8 cellular contexts compared by ENCODE assay signal in the genomic region with DNA sequence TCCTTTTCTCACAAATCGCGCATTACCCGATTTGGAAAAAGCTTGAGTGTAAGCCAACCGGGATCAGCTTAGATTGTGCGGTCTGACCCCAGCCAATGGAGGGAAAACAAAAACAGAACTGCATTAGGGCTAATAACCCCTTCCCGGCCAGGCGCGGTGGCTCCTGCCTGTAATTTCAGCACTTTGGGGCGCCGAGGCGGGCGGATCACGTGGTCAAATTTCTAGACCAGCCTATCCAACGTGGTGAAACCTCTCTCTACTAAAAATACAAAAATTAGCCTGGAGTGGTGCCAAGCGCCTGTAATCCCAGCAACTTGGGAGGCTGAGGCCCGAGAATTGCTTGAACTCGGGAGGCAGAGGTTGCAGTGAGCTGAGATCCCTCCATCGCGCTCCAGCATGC. TPM values are rescaled to one million over a fixed set of nuclear protein-coding genes. Genes with fewer than 3 reads are reported as not detected.
DNase-seq lines count a peak whose midpoint lies in the region; ATAC-seq and TF ChIP-seq lines count a peak whose summit lies in the region.

No MANE protein-coding gene starts in this region.

- no peak for TF ChIP-seq CTCF in progenitor cell of endocrine pancreas (IDR thresholded peaks at IDR 0.05; ENCODE audit: unreplicated experiment)
- no peak for TF ChIP-seq CTCF in PC-3 (conservative IDR thresholded peaks at IDR 0.05; ENCODE audit: low read depth, low read length)

- H3K9me3 ChIP-seq in PC-3 (ENCODE audit: low read length), result peaks cover 17% of the 10 kb centered on the region; the same call in 1 of the 2 replicates

- no TSS peak for BruUV-seq in PC-3 (replicated peaks; lab: Mats Ljungman, UMichigan)

- POLR2A ChIA-PET in activated CD4-positive, alpha-beta T cell treated with anti-CD3 and anti-CD28 coated beads for 36 hours (lab: Charles Lee), result interaction anchor here (0.6 to 1.4 kb wide), 3 partner anchors 27 to 226 kb away, joined by 3 to 11 read pairs (median 4); a partner anchor contains a TSS
- POLR2A ChIA-PET in PC-3 (lab: Charles Lee; ENCODE audit: unreplicated experiment), result no interaction called here

- intact Hi-C loops in activated CD4-positive, alpha-beta T cell treated with anti-CD3 and anti-CD28 coated beads for 36 hours (cut with DNase I, micrococcal nuclease), result loop anchor here (2.0 to 5.0 kb wide), 3 partner anchors 41 to 1759 kb away; a partner anchor contains a TSS
- intact Hi-C loops in head of caudate nucleus (cut with DNase I), result no loop called here
- intact Hi-C loops in PC-3 (cut with micrococcal nuclease), result no loop called here

- peak; percentile 65 for DNase-seq in activated CD4-positive, alpha-beta T cell treated with anti-CD3 and anti-CD28 coated beads for 36 hours
- DNase-seq in activated CD4-positive, alpha-beta T cell treated with anti-CD3 and anti-CD28 coated beads, Interleukin-2, amount 50 U/mL, for 4 hours, result no peak
- DNase-seq in activated CD8-positive, alpha-beta memory T cell treated with anti-CD3 and anti-CD28 coated beads, Interleukin-2, amount 50 U/mL, for 48 hours, result peak; percentile 53
- DNase-seq in head of caudate nucleus (peak in 27 of 42 donors; percentile 2 to 55 (median 18)), progenitor cell of endocrine pancreas (ENCODE audit: low spot score, unreplicated experiment) (no peak), PC-3 (no peak), UCSD-AML1 (lab: John Stamatoyannopoulos, UW; ENCODE audit: unreplicated experiment) (no peak), kidney glomerular epithelial cell (lab: John Stamatoyannopoulos, UW) (no peak)

- no peaks in the 10 kb centered on the region for H3K4me1 ChIP-seq in PC-3 (ENCODE audit: insufficient read depth, low read length)

- no peaks in the 10 kb centered on the region for H3K9me2 ChIP-seq in PC-3 (replicated peaks; ENCODE audit: low read length)

- no peaks in the 10 kb centered on the region for H3K79me2 ChIP-seq in PC-3 (ENCODE audit: low read length)

- no peaks in the 10 kb centered on the region for H3K27me3 Mint-ChIP-seq in activated CD4-positive, alpha-beta T cell treated with anti-CD3 and anti-CD28 coated beads for 36 hours
- no peaks in the 10 kb centered on the region for H3K27me3 Mint-ChIP-seq in progenitor cell of endocrine pancreas

- H3K36me3 Mint-ChIP-seq in activated CD4-positive, alpha-beta T cell treated with anti-CD3 and anti-CD28 coated beads for 36 hours (ENCODE audit: low read depth), result peaks cover 40% of the 10 kb centered on the region
- no peaks in the 10 kb centered on the region for H3K36me3 Mint-ChIP-seq in progenitor cell of endocrine pancreas (ENCODE audit: insufficient read depth)

- peak overlapping the region; percentile 73 for H3K27ac Mint-ChIP-seq in activated CD4-positive, alpha-beta T cell treated with anti-CD3 and anti-CD28 coated beads for 36 hours
- H3K27ac Mint-ChIP-seq in progenitor cell of endocrine pancreas, result peak overlapping the region; percentile 98

- peak overlapping the region; percentile 97 for H3K4me3 Mint-ChIP-seq in activated CD4-positive, alpha-beta T cell treated with anti-CD3 and anti-CD28 coated beads for 36 hours
- H3K4me3 Mint-ChIP-seq in progenitor cell of endocrine pancreas (ENCODE audit: low read depth), result peak overlapping the region; percentile 95

- CTCF ChIA-PET in activated CD4-positive, alpha-beta T cell treated with anti-CD3 and anti-CD28 coated beads for 36 hours (lab: Charles Lee), result interaction anchor here (1.0 to 1.8 kb wide), 3 partner anchors 8 to 80 kb away, joined by 4 to 9 read pairs (median 6); no protein-coding TSS in a partner anchor
- CTCF ChIA-PET in PC-3 (lab: Charles Lee), result no interaction called here

- H3K4me1 Mint-ChIP-seq in activated CD4-positive, alpha-beta T cell treated with anti-CD3 and anti-CD28 coated beads for 36 hours, result peaks cover 11% of the 10 kb centered on the region
- peaks cover 40% of the 10 kb centered on the region for H3K4me1 Mint-ChIP-seq in progenitor cell of endocrine pancreas (ENCODE audit: low read depth)

- H3K27ac ChIP-seq in PC-3 (ENCODE audit: low read length), result no peak overlapping the region

- H3K27me3 ChIP-seq in PC-3 (ENCODE audit: low read length), result no peaks in the 10 kb centered on the region

- H3K4me3 ChIP-seq in PC-3 (ENCODE audit: low read length), result no peak overlapping the region

- no peak overlapping the region for H3K4me2 ChIP-seq in PC-3 (ENCODE audit: low read length)

- no peak for ATAC-seq in activated CD4-positive, alpha-beta T cell treated with anti-CD3 and anti-CD28 coated beads for 36 hours
- ATAC-seq in PC-3, result no peak

- H3K36me3 ChIP-seq in PC-3 (ENCODE audit: low read depth, low read length), result no peaks in the 10 kb centered on the region

- H3K9ac ChIP-seq in PC-3 (ENCODE audit: low read length), result no peak overlapping the region

- no peak overlapping the region for H2AFZ ChIP-seq in PC-3 (ENCODE audit: low read length)

- H3K9me3 Mint-ChIP-seq in activated CD4-positive, alpha-beta T cell treated with anti-CD3 and anti-CD28 coated beads for 36 hours (ENCODE audit: low read depth), result no peaks in the 10 kb centered on the region
- H3K9me3 Mint-ChIP-seq in progenitor cell of endocrine pancreas (ENCODE audit: low read depth), result no peaks in the 10 kb centered on the region

- H3F3A ChIP-seq in PC-3 (ENCODE audit: low read length, unreplicated experiment), result no peaks in the 10 kb centered on the region

- H4K20me1 ChIP-seq in PC-3 (ENCODE audit: low read length), result no peaks in the 10 kb centered on the region

RNA-seq across cellular contexts. Expression of a gene that starts 0.9 kb away (rescaled TPM):
- total RNA-seq in activated CD4-positive, alpha-beta T cell treated with anti-CD3 and anti-CD28 coated beads for 36 hours, result 10 to 100 TPM; 21.6 to 22.9 TPM
- total RNA-seq in progenitor cell of endocrine pancreas, result 48.0 and 53.8 TPM in 2 replicates
- total RNA-seq in PC-3 (2014; rRNA removed), result not detected in 2 replicates

RNA-seq across cellular contexts. Expression of a gene that starts 39.4 kb away (rescaled TPM):
- 1 to 10 TPM; 6.0 to 7.5 TPM for total RNA-seq in activated CD4-positive, alpha-beta T cell treated with anti-CD3 and anti-CD28 coated beads for 36 hours
- total RNA-seq in progenitor cell of endocrine pancreas (20.5 and 22.6 TPM in 2 replicates), PC-3 (2014; rRNA removed) (0.69 and 3.5 TPM in 2 replicates)

Comparison
In these comparisons a context has a peak if more than half of its experiments do, and no peak if none do; other contexts are left out.
1. DNase-seq: peak in activated CD4-positive, alpha-beta T cell treated with anti-CD3 and anti-CD28 coated beads for 36 hours (single experiment), activated CD8-positive, alpha-beta memory T cell treated with anti-CD3 and anti-CD28 coated beads, Interleukin-2, amount 50 U/mL, for 48 hours (single experiment) and head of caudate nucleus (27 of 42); none in activated CD4-positive, alpha-beta T cell treated with anti-CD3 and anti-CD28 coated beads, Interleukin-2, amount 50 U/mL, for 4 hours (0 of 2), progenitor cell of endocrine pancreas (single experiment), PC-3 (single experiment), UCSD-AML1 (single experiment) and kidney glomerular epithelial cell (single experiment).
2. RNA of a gene that starts 0.9 kb away (total RNA-seq): 48.0 to 53.8 TPM in progenitor cell of endocrine pancreas and 21.6 to 22.9 TPM in activated CD4-positive, alpha-beta T cell treated with anti-CD3 and anti-CD28 coated beads for 36 hours; not detected in PC-3; every median in the first group is over 10 times any median in the second.
3. intact Hi-C loops: an anchor here in activated CD4-positive, alpha-beta T cell treated with anti-CD3 and anti-CD28 coated beads for 36 hours (2.0 to 5.0 kb wide); none called in head of caudate nucleus and PC-3.